Comparison of ENCODE assay signal across 8 cellular contexts in genomic region chr19:3544742-3545668, GRCh38. TPM values are rescaled to one million over a fixed set of nuclear protein-coding genes. Genes with fewer than 3 reads are reported as not detected.
A peak's percentile ranks its signal among the peaks of the same experiment; 100 is the strongest.
DNase-seq lines count a peak whose midpoint lies in the region; ATAC-seq and TF ChIP-seq lines count a peak whose summit lies in the region.

No MANE protein-coding gene starts in this region.

- WGBS in upper lobe of left lung, 2 donors: 56 to 70% methylated on average over 15 to 26 of the region's 30 CpGs

- DNase-seq in AG09319 (ENCODE audit: extremely low read depth, low read depth): no peak
- DNase-seq in HAP-1 (ENCODE audit: low spot score in 2 of 2): peak; percentile 20 to 90
- DNase-seq in activated naive CD4-positive, alpha-beta T cell treated with anti-CD3 and anti-CD28 coated beads, Interleukin-2, amount 50 U/mL, for 16 hours: peak; percentile 77
- DNase-seq in glutamatergic neuron: peak; percentile 91
- DNase-seq in pons (ENCODE audit: low spot score): peak; percentile 82
- DNase-seq in upper lobe of left lung: peak; percentile 75 to 94

- peaks cover 8% of the 10 kb centered on the region for H3K9me3 Mint-ChIP-seq in glutamatergic neuron (ENCODE audit: unreplicated experiment)

- H3K36me3 Mint-ChIP-seq in glutamatergic neuron (ENCODE audit: unreplicated experiment): no peaks in the 10 kb centered on the region

- H3K27ac Mint-ChIP-seq in glutamatergic neuron (ENCODE audit: unreplicated experiment): no peak overlapping the region

- H3K27ac ChIP-seq in upper lobe of left lung: no peak overlapping the region

- no peak overlapping the region for H3K4me3 Mint-ChIP-seq in glutamatergic neuron (ENCODE audit: unreplicated experiment)

- in situ Hi-C loops in HAP-1 (cut with MboI; ENCODE audit: low sequenced_read_pairs): no loop called here

- H3K27me3 ChIP-seq in HAP-1 (ENCODE audit: low read depth): no peaks in the 10 kb centered on the region
- H3K27me3 ChIP-seq in upper lobe of left lung: no peaks in the 10 kb centered on the region

- peaks cover 5% of the 10 kb centered on the region for H3K27me3 Mint-ChIP-seq in glutamatergic neuron (ENCODE audit: unreplicated experiment)

- TF ChIP-seq CTCF in AG09319 (IDR thresholded peaks at IDR 0.05; ENCODE audit: low read depth, low read length): peak; percentile 96
- TF ChIP-seq CTCF in glutamatergic neuron (IDR thresholded peaks at IDR 0.05; ENCODE audit: partially characterized antibody, unreplicated experiment): peak; percentile 97
- TF ChIP-seq CTCF in upper lobe of left lung (IDR thresholded peaks at IDR 0.05): peak; percentile 92 to 97 (median 94)

- no peak for TF ChIP-seq EP300 in upper lobe of left lung (IDR thresholded peaks at IDR 0.05)

- peaks cover 2% of the 10 kb centered on the region for H3K4me1 Mint-ChIP-seq in glutamatergic neuron (ENCODE audit: low read depth, unreplicated experiment)

- H3K4me1 ChIP-seq in HAP-1: no peaks in the 10 kb centered on the region
- peaks cover 0 to 25% (median 0%) of the 10 kb centered on the region in 4 donors for H3K4me1 ChIP-seq in upper lobe of left lung

- H3K36me3 ChIP-seq in HAP-1 (replicated peaks) (peaks cover 22% of the 10 kb centered on the region), upper lobe of left lung (peaks cover 0 to 41% (median 29%) of the 10 kb centered on the region in 4 donors)

- TF ChIP-seq POLR2A in upper lobe of left lung (IDR thresholded peaks at IDR 0.05): no peak

- ATAC-seq in SK-N-SH treated with all-trans-retinoic acid at 6 μM for 48 hours: peak; percentile 82
- ATAC-seq in upper lobe of left lung (ENCODE audit: low FRiP score in 2 of 2): peak; percentile 76 to 85
- ATAC-seq in HG03139 (IDR thresholded peaks at IDR 0.05; ENCODE audit: unreplicated experiment): no peak

- no peak overlapping the region for H3K4me3 ChIP-seq in HAP-1
- no peak overlapping the region for H3K4me3 ChIP-seq in upper lobe of left lung

- no peaks in the 10 kb centered on the region for H3K9me3 ChIP-seq in HAP-1
- H3K9me3 ChIP-seq in upper lobe of left lung: no peaks in the 10 kb centered on the region

TF ChIP-seq in SK-N-SH treated with all-trans-retinoic acid at 6 μM for 48 hours, 23 proteins besides CTCF, POLR2A, EP300 and RAD21:
- no peak for TF ChIP-seq BACH2 (CRISPR knock-in tag; IDR thresholded peaks at IDR 0.05; ENCODE audit: borderline replicate concordance)
- no peak for TF ChIP-seq SNAI2 (CRISPR knock-in tag; IDR thresholded peaks at IDR 0.05)
- TF ChIP-seq TOX (CRISPR knock-in tag; IDR thresholded peaks at IDR 0.05; ENCODE audit: borderline replicate concordance): no peak
- TF ChIP-seq CSDC2 (CRISPR knock-in tag; IDR thresholded peaks at IDR 0.05): no peak
- no peak for TF ChIP-seq ZNF8 (CRISPR knock-in tag; IDR thresholded peaks at IDR 0.05)
- TF ChIP-seq, protein P1, sequence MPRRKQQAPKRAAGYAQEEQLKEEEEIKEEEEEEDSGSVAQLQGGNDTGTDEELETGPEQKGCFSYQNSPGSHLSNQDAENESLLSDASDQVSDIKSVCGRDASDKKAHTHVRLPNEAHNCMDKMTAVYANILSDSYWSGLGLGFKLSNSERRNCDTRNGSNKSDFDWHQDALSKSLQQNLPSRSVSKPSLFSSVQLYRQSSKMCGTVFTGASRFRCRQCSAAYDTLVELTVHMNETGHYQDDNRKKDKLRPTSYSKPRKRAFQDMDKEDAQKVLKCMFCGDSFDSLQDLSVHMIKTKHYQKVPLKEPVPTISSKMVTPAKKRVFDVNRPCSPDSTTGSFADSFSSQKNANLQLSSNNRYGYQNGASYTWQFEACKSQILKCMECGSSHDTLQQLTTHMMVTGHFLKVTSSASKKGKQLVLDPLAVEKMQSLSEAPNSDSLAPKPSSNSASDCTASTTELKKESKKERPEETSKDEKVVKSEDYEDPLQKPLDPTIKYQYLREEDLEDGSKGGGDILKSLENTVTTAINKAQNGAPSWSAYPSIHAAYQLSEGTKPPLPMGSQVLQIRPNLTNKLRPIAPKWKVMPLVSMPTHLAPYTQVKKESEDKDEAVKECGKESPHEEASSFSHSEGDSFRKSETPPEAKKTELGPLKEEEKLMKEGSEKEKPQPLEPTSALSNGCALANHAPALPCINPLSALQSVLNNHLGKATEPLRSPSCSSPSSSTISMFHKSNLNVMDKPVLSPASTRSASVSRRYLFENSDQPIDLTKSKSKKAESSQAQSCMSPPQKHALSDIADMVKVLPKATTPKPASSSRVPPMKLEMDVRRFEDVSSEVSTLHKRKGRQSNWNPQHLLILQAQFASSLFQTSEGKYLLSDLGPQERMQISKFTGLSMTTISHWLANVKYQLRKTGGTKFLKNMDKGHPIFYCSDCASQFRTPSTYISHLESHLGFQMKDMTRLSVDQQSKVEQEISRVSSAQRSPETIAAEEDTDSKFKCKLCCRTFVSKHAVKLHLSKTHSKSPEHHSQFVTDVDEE (CRISPR knock-in tag; IDR thresholded peaks at IDR 0.05): no peak
- no peak for TF ChIP-seq ZNF565 (CRISPR knock-in tag; conservative IDR thresholded peaks at IDR 0.05; ENCODE audit: low read depth)
- TF ChIP-seq ZFP3 (CRISPR knock-in tag; IDR thresholded peaks at IDR 0.05): no peak
- TF ChIP-seq, protein P2, sequence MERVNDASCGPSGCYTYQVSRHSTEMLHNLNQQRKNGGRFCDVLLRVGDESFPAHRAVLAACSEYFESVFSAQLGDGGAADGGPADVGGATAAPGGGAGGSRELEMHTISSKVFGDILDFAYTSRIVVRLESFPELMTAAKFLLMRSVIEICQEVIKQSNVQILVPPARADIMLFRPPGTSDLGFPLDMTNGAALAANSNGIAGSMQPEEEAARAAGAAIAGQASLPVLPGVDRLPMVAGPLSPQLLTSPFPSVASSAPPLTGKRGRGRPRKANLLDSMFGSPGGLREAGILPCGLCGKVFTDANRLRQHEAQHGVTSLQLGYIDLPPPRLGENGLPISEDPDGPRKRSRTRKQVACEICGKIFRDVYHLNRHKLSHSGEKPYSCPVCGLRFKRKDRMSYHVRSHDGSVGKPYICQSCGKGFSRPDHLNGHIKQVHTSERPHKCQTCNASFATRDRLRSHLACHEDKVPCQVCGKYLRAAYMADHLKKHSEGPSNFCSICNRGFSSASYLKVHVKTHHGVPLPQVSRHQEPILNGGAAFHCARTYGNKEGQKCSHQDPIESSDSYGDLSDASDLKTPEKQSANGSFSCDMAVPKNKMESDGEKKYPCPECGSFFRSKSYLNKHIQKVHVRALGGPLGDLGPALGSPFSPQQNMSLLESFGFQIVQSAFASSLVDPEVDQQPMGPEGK (CRISPR knock-in tag; IDR thresholded peaks at IDR 0.05; ENCODE audit: borderline replicate concordance): no peak
- TF ChIP-seq CSRNP3 (CRISPR knock-in tag; IDR thresholded peaks at IDR 0.05): no peak
- no peak for TF ChIP-seq ZFP30 (CRISPR knock-in tag; IDR thresholded peaks at IDR 0.05)
- TF ChIP-seq RARB (CRISPR knock-in tag; IDR thresholded peaks at IDR 0.05): no peak
- no peak for TF ChIP-seq ZNF70 (CRISPR knock-in tag; IDR thresholded peaks at IDR 0.05)
- no peak for TF ChIP-seq ISL1 (CRISPR knock-in tag; IDR thresholded peaks at IDR 0.05)
- TF ChIP-seq, protein P3, sequence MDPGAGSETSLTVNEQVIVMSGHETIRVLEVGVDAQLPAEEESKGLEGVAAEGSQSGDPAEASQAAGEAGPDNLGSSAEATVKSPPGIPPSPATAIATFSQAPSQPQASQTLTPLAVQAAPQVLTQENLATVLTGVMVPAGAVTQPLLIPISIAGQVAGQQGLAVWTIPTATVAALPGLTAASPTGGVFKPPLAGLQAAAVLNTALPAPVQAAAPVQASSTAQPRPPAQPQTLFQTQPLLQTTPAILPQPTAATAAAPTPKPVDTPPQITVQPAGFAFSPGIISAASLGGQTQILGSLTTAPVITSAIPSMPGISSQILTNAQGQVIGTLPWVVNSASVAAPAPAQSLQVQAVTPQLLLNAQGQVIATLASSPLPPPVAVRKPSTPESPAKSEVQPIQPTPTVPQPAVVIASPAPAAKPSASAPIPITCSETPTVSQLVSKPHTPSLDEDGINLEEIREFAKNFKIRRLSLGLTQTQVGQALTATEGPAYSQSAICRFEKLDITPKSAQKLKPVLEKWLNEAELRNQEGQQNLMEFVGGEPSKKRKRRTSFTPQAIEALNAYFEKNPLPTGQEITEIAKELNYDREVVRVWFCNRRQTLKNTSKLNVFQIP (CRISPR knock-in tag; IDR thresholded peaks at IDR 0.05; ENCODE audit: borderline replicate concordance, low read depth): no peak
- no peak for TF ChIP-seq PPARA (CRISPR knock-in tag; IDR thresholded peaks at IDR 0.05; ENCODE audit: borderline replicate concordance)

RNA-seq across cellular contexts. Expression of gene TEKTIP1, which starts 6.0 kb away (rescaled TPM):
- 2.5 TPM for total RNA-seq in glutamatergic neuron (ENCODE audit: unreplicated experiment)
- 1 to 10 TPM in 3 of 6 donors, not detected in 3; 1.6 to 7.3 (median 6.2) TPM for total RNA-seq in upper lobe of left lung

RNA-seq across cellular contexts. Expression of gene MFSD12, which starts 12.4 kb away (rescaled TPM):
- 134 TPM for total RNA-seq in glutamatergic neuron (ENCODE audit: unreplicated experiment)
- total RNA-seq in upper lobe of left lung: 100 to 1,000 TPM in 2 of 6 donors, 10 to 100 TPM in 4; 44.2 to 178 (median 96.0) TPM

RNA-seq across cellular contexts. Expression of gene HMG20B, which starts 27.7 kb away (rescaled TPM):
- total RNA-seq in glutamatergic neuron (ENCODE audit: unreplicated experiment) (55.3 TPM), upper lobe of left lung (100 to 1,000 TPM in 2 of 6 donors, 10 to 100 TPM in 4; 79.5 to 183 (median 85.9) TPM)

RNA-seq across cellular contexts. Expression of gene FZR1, which starts 38.9 kb away (rescaled TPM):
- total RNA-seq in glutamatergic neuron (ENCODE audit: unreplicated experiment): 51.3 TPM
- 100 to 1,000 TPM in 1 of 6 donors, 10 to 100 TPM in 5; 19.9 to 110 (median 37.5) TPM for total RNA-seq in upper lobe of left lung

RNA-seq across cellular contexts. Expression of gene GIPC3, which starts 40.3 kb away (rescaled TPM):
- total RNA-seq in glutamatergic neuron (ENCODE audit: unreplicated experiment) (0.20 TPM), upper lobe of left lung (1 to 10 TPM in 5 of 6 donors, under 1 TPM in 1; 0.91 to 5.2 (median 1.4) TPM)
